ENCODE assay signal across 14 cellular contexts in the genomic region with DNA sequence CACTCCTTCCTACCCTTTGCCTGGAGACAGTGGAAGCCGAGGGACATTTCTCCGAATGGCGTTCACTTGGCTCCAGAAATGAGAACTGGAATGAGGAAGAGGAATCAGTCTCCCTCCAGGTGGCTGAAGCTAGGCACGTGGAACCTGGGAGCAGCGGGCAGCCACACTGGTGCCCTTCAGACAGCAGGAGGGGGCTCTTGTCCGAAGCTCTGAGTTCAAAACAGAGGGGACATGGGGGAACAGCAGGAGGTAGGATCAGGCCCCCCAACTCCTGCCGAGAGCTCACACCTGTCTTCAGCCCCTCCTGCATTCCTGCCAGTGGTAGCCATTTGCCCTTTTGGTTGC. TPM values are rescaled to one million over a fixed set of nuclear protein-coding genes. Genes with fewer than 3 reads are reported as not detected.
DNase-seq lines count a peak whose midpoint lies in the region; ATAC-seq, FAIRE-seq and TF ChIP-seq lines count a peak whose summit lies in the region.
"Had no signal": no experiment of that assay in that cellular context is flagged by ENCODE, and none has a peak within 500 bp of the region (broad histone marks: within the 10 kb centered on the region; RNA-seq: fewer than 3 reads in every experiment).

No MANE protein-coding gene starts in this region.

- CTCF ChIA-PET in K562 (lab: Yijun Ruan, JAX; ENCODE audit: low intra/inter-chr PET ratio) = no interaction called here

- TF ChIP-seq RAD21 in K562 (CRISPR knock-in tag; conservative IDR thresholded peaks at IDR 0.05 in 1 of 2, IDR thresholded peaks at IDR 0.05 in 1 of 2) = no peak

- H3K4me2 ChIP-seq in BLaER1 treated with 17β-estradiol and CSF1 and Interleukin-3, amounts not matched to agents 10 nM and 100 nM = peak overlapping the region; percentile 1 to 66 (median 50); a peak in 20 of 22 replicates
- H3K4me2 ChIP-seq in K562 (ENCODE audit: insufficient read depth, low read length) = peak overlapping the region; percentile 68

- peaks cover 33% of the 10 kb centered on the region for H3K79me2 ChIP-seq in K562 (ENCODE audit: control insufficient read depth, insufficient read depth, low read length)

- intact Hi-C loops in K562 (cut with micrococcal nuclease) = no loop called here

- peaks cover 0 to 2% (median 0%) of the 10 kb centered on the region in 7 donors for H3K9me3 Mint-ChIP-seq in naive B cell

- TF ChIP-seq EP300 in K562 (IDR thresholded peaks at IDR 0.05; ENCODE audit: low read length) = no peak

- H3K9me1 ChIP-seq in K562 (ENCODE audit: control insufficient read depth, insufficient read depth, low read length) = no peaks in the 10 kb centered on the region

- FAIRE-seq in K562 (lab: Jason Lieb, UNC) = no peak

- peaks cover 12 to 33% (median 21%) of the 10 kb centered on the region in 3 donors for H3K27me3 Mint-ChIP-seq in naive B cell

- POLR2A ChIA-PET in K562 (lab: Yijun Ruan, JAX) = interaction anchor here (0.6 to 1.6 kb wide), 6 partner anchors 8 to 98 kb away, joined by 3 to 7 read pairs (median 3); no protein-coding TSS in a partner anchor

- H2AFZ ChIP-seq in K562 (ENCODE audit: low read depth, low read length) = peak overlapping the region; percentile 47

- peaks cover 6 to 20% (median 9%) of the 10 kb centered on the region in 3 donors for H3K4me1 Mint-ChIP-seq in naive B cell

- H3K36me3 ChIP-seq in BLaER1 treated with 17β-estradiol and CSF1 and Interleukin-3, amounts not matched to agents 10 nM and 100 nM = no peaks in the 10 kb centered on the region
- H3K36me3 ChIP-seq in K562 (ENCODE audit: control insufficient read depth, insufficient read depth, low read length) = peaks cover 15% of the 10 kb centered on the region

- no peaks in the 10 kb centered on the region for H4K20me1 ChIP-seq in BLaER1 treated with 17β-estradiol and CSF1 and Interleukin-3, amounts not matched to agents 10 nM and 100 nM
- H4K20me1 ChIP-seq in K562 (replicated peaks; ENCODE audit: control insufficient read depth, insufficient read depth, low read length) = no peaks in the 10 kb centered on the region

- peaks cover 13 to 23% (median 20%) of the 10 kb centered on the region in 11 experiments; a peak in 18 of 22 replicates for H3K27me3 ChIP-seq in BLaER1 treated with 17β-estradiol and CSF1 and Interleukin-3, amounts not matched to agents 10 nM and 100 nM
- H3K27me3 ChIP-seq in HL-60 (ENCODE audit: insufficient read depth, poor library complexity, severe bottlenecking) (no peaks in the 10 kb centered on the region), K562 (ENCODE audit: control insufficient read depth in 2 of 2, insufficient read depth in 2 of 2, low read length in 2 of 2) (no peaks in the 10 kb centered on the region)

- in situ Hi-C loops in K562 (cut with MboI) = no loop called here

- no peak overlapping the region for H3K9ac ChIP-seq in BLaER1 treated with 17β-estradiol and CSF1 and Interleukin-3, amounts not matched to agents 10 nM and 100 nM
- H3K9ac ChIP-seq in K562 (ENCODE audit: insufficient read depth in 1 of 2, low read depth in 2 of 2, low read length in 2 of 2) = peak overlapping the region; percentile 48 to 86

- H3K27ac ChIP-seq in BLaER1 treated with 17β-estradiol and CSF1 and Interleukin-3, amounts not matched to agents 10 nM and 100 nM = no peak overlapping the region
- H3K27ac ChIP-seq in HL-60 (replicated peaks) = peak overlapping the region; percentile 29; the same call in 1 of the 2 replicates
- H3K27ac ChIP-seq in K562 (ENCODE audit: extremely low read depth, low read depth, low read length) = peak overlapping the region; percentile 70
- H3K27ac ChIP-seq: SK-N-MC had no signal

- 0 out of 2 replicates have a peak, but pooled peaks have one; percentile 30 for TF ChIP-seq POLR2A in K562 (conservative IDR thresholded peaks at IDR 0.05)

- peaks cover 20 to 43% (median 33%) of the 10 kb centered on the region in 10 experiments for H3K4me1 ChIP-seq in BLaER1 treated with 17β-estradiol and CSF1 and Interleukin-3, amounts not matched to agents 10 nM and 100 nM
- peaks cover 59% of the 10 kb centered on the region in 2 experiments for H3K4me1 ChIP-seq in K562 (replicated peaks in 1 of 2; ENCODE audit: control insufficient read depth in 2 of 2, insufficient read depth in 2 of 2, low read length in 2 of 2)

- TF ChIP-seq CTCF in HL-60 (IDR thresholded peaks at IDR 0.05; ENCODE audit: insufficient read depth, low read length) (no peak), K562 (IDR thresholded peaks at IDR 0.05 in 2 of 3, conservative IDR thresholded peaks at IDR 0.05 in 1 of 3; ENCODE audit: insufficient read depth in 2 of 3, low read depth in 1 of 3, low read length in 3 of 3) (no peak)

- H3K9me3 ChIP-seq in BLaER1 treated with 17β-estradiol and CSF1 and Interleukin-3, amounts not matched to agents 10 nM and 100 nM (replicated peaks in 1 of 11) = no peaks in the 10 kb centered on the region
- peaks cover 6% of the 10 kb centered on the region for H3K9me3 ChIP-seq in K562 (replicated peaks; ENCODE audit: control insufficient read depth, insufficient read depth, low read depth, low read length)

- H3K36me3 Mint-ChIP-seq in naive B cell = no peaks in the 10 kb centered on the region

- peak overlapping the region; percentile 26 to 94 (median 82) for H3K27ac Mint-ChIP-seq in naive B cell
- H3K27ac Mint-ChIP-seq: activated B cell treated with CpG ODN at 0.5 μM for 24 hours had no signal

- WGBS in K562 (ENCODE audit: insufficient coverage, low coverage, missing lambda C conversion rate) = 48% methylated on average over 7 of the region's 7 CpGs

- DNase-seq in HL-60 (ENCODE audit: low read depth in 1 of 2, low spot score in 1 of 2) (no peak), K562 (ENCODE audit: extremely low read depth in 1 of 4, low spot score in 3 of 4) (no peak), naive B cell (no peak), ureter (ENCODE audit: low spot score) (no peak), NCI-H2196 treated with DMSO at 0.1 percent for 48 hours (lab: John Stamatoyannopoulos, UW; ENCODE audit: unreplicated experiment) (no peak), kidney tubule cell (ENCODE audit: low spot score) (no peak)
- DNase-seq: activated B cell treated with CpG ODN at 0.5 μM for 24 hours, NCI-H2029 treated with DMSO at 0.1 percent for 48 hours had no signal

- no peak for ATAC-seq in K562
- ATAC-seq in naive B cell (ENCODE audit: low read depth in 2 of 2) = no peak
- ATAC-seq in HG02884 (IDR thresholded peaks at IDR 0.05; ENCODE audit: unreplicated experiment) = no peak

- H3K4me3 ChIP-seq in BLaER1 treated with 17β-estradiol and CSF1 and Interleukin-3, amounts not matched to agents 10 nM and 100 nM = no peak overlapping the region
- H3K4me3 ChIP-seq in HL-60 (replicated peaks; ENCODE audit: insufficient read depth, low read length) (peak overlapping the region; percentile 9; the same call in 1 of the 2 replicates), K562 (no peak overlapping the region)
- H3K4me3 ChIP-seq: SK-N-MC had no signal

- peak overlapping the region in 2 of 8 donors; percentile 53 to 70 for H3K4me3 Mint-ChIP-seq in naive B cell
- H3K4me3 Mint-ChIP-seq: activated B cell treated with CpG ODN at 0.5 μM for 24 hours had no signal

- BruUV-seq in K562 (replicated peaks; lab: Mats Ljungman, UMichigan) = no TSS peak

RNA-seq across cellular contexts. Expression of gene TMEM235, which starts 41.5 kb away (rescaled TPM):
- not detected in 2 replicates for total RNA-seq in K562 (2011; cell fraction: chromatin; rRNA removed; ENCODE audit: low replicate concordance)
- total RNA-seq in K562 (2011; cell fraction: nucleolus; rRNA removed) = 0.17 TPM in 1 of 2 replicates, not detected in the other
- not detected in 2 replicates for total RNA-seq in K562 (2011; cell fraction: nucleoplasm; rRNA removed)
- not detected in 2 replicates for total RNA-seq in K562 (2014; rRNA removed)
- total RNA-seq in K562 (2014; rRNA removed; fragmentation: Illumina TruSeq; extraction: Trizol) = not detected in 2 replicates
- not detected in 2 replicates for total RNA-seq in K562 (2015; rRNA removed; fragmentation: Illumina TruSeq; extraction: Trizol)
- not detected in 2 replicates for total RNA-seq in K562 (2021)
- not detected in 2 replicates for polyA plus RNA-seq in K562 (2011; rRNA removed)
- polyA plus RNA-seq in K562 (2011; cell fraction: cytosol; rRNA removed) = not detected in 2 replicates
- polyA plus RNA-seq in K562 (2011; cell fraction: nucleus; rRNA removed) = not detected in 2 replicates
- not detected in 2 replicates for polyA plus RNA-seq in K562 (2012)
- not detected in 2 replicates for polyA plus RNA-seq in K562 (2014; fragmentation: Illumina TruSeq; extraction: Trizol)
- not detected for polyA plus RNA-seq in K562 (2014; fragmentation: Nextera tagmentation; extraction: Ambion mirVana)
- not detected in 2 replicates for polyA plus RNA-seq in K562 (2014; rRNA removed)
- polyA minus RNA-seq in K562 (2011; rRNA and poly(A)+ RNA removed) = not detected in 2 replicates
- not detected in 2 replicates for polyA minus RNA-seq in K562 (2011; cell fraction: cytosol; rRNA and poly(A)+ RNA removed)
- polyA minus RNA-seq in K562 (2011; cell fraction: nucleus; rRNA and poly(A)+ RNA removed) = not detected in 2 replicates
- polyA plus RNA-seq in naive B cell (ENCODE audit: low read depth in 6 of 6) = not detected
- total RNA-seq in ureter = not detected
- total RNA-seq: activated B cell treated with CpG ODN at 0.5 μM for 24 hours, esophagus mucosa, mesenteric fat pad, renal cortical epithelial cell had no signal

RNA-seq across cellular contexts. Expression of gene BIRC5, which starts 58.8 kb away (rescaled TPM):
- 88.6 and 104 TPM in 2 replicates for total RNA-seq in K562 (2011; cell fraction: chromatin; rRNA removed; ENCODE audit: low replicate concordance)
- 92.8 and 99.1 TPM in 2 replicates for total RNA-seq in K562 (2011; cell fraction: nucleolus; rRNA removed)
- total RNA-seq in K562 (2011; cell fraction: nucleoplasm; rRNA removed) = 114 and 121 TPM in 2 replicates
- total RNA-seq in K562 (2014; rRNA removed) = 114 and 140 TPM in 2 replicates
- total RNA-seq in K562 (2014; rRNA removed; fragmentation: Illumina TruSeq; extraction: Trizol) = 79.1 and 79.9 TPM in 2 replicates
- total RNA-seq in K562 (2015; rRNA removed; fragmentation: Illumina TruSeq; extraction: Trizol) = 101 and 106 TPM in 2 replicates
- 101 and 104 TPM in 2 replicates for total RNA-seq in K562 (2021)
- 61.4 and 64.4 TPM in 2 replicates for polyA plus RNA-seq in K562 (2011; rRNA removed)
- 55.7 and 67.4 TPM in 2 replicates for polyA plus RNA-seq in K562 (2011; cell fraction: cytosol; rRNA removed)
- 37.3 and 40.7 TPM in 2 replicates for polyA plus RNA-seq in K562 (2011; cell fraction: nucleus; rRNA removed)
- 67.7 and 78.4 TPM in 2 replicates for polyA plus RNA-seq in K562 (2012)
- polyA plus RNA-seq in K562 (2014; fragmentation: Illumina TruSeq; extraction: Trizol) = 74.6 and 88.8 TPM in 2 replicates
- 100 to 1,000 TPM in 1 of 2 experiments, 10 to 100 TPM in 1; 98.2 to 107 TPM for polyA plus RNA-seq in K562 (2014; fragmentation: Nextera tagmentation; extraction: Ambion mirVana)
- 127 and 155 TPM in 2 replicates for polyA plus RNA-seq in K562 (2014; rRNA removed)
- 83.8 and 87.5 TPM in 2 replicates for polyA minus RNA-seq in K562 (2011; rRNA and poly(A)+ RNA removed)
- 34.3 and 38.4 TPM in 2 replicates for polyA minus RNA-seq in K562 (2011; cell fraction: cytosol; rRNA and poly(A)+ RNA removed)
- 36.9 and 58.9 TPM in 2 replicates for polyA minus RNA-seq in K562 (2011; cell fraction: nucleus; rRNA and poly(A)+ RNA removed)
- not detected for polyA plus RNA-seq in naive B cell (ENCODE audit: low read depth in 6 of 6)
- total RNA-seq in ureter = 2.0 TPM
- total RNA-seq: mesenteric fat pad had no signal

Comparison
In these comparisons a context has a peak if more than half of its experiments do, and no peak if none do; other contexts are left out.
1. H3K27ac ChIP-seq: peak in HL-60 (single experiment) and K562 (single experiment); none in BLaER1 treated with 17β-estradiol and CSF1 and Interleukin-3, amounts not matched to agents 10 nM and 100 nM (0 of 11).
2. H3K9ac ChIP-seq: peak in K562 (2 of 2); none in BLaER1 treated with 17β-estradiol and CSF1 and Interleukin-3, amounts not matched to agents 10 nM and 100 nM (0 of 11).
3. RNA of gene BIRC5, which starts 58.8 kb away (total RNA-seq): 79.1 to 140 TPM in K562; 2.0 TPM in ureter (single experiment); every median in the first group is over 10 times any median in the second.